17 cellular contexts compared by ENCODE assay signal in genomic region chr12:111014547-111014946, GRCh38. TPM values are rescaled to one million over a fixed set of nuclear protein-coding genes. Genes with fewer than 3 reads are reported as not detected.
DNase-seq lines count a peak whose midpoint lies in the region; ATAC-seq and TF ChIP-seq lines count a peak whose summit lies in the region.
"Had no signal": no experiment of that assay in that cellular context is flagged by ENCODE, and none has a peak within 500 bp of the region (broad histone marks: within the 10 kb centered on the region; RNA-seq: fewer than 3 reads in every experiment).

No MANE protein-coding gene starts in this region.

- WGBS in mesendoderm (ENCODE audit: extremely low coverage, insufficient coverage, low lambda C conversion rate) = no CpG with 5 or more reads among the region's 6 CpGs

- H3K27me3 ChIP-seq in mesendoderm (ENCODE audit: insufficient read depth, low read length, poor library complexity) = no peaks in the 10 kb centered on the region
- H3K27me3 ChIP-seq: BLaER1 had no signal

- H3K9ac ChIP-seq in mesendoderm (ENCODE audit: low read length) = no peak overlapping the region
- H3K9ac ChIP-seq: BLaER1 had no signal

- no peaks in the 10 kb centered on the region for H3K4me1 ChIP-seq in mesendoderm (ENCODE audit: control insufficient read depth, low read depth, low read length)
- H3K4me1 ChIP-seq: BLaER1, Caco-2 had no signal

- no peak overlapping the region for H3K27ac Mint-ChIP-seq in WTC11
- no peak overlapping the region for H3K27ac Mint-ChIP-seq in stimulated activated naive CD8-positive, alpha-beta T cell treated with anti-CD3 and anti-CD28 coated beads, Interleukin-15, amount 100 ng/mL, for 72 hours
- H3K27ac Mint-ChIP-seq: B cell; CD4-positive, CD25-positive, alpha-beta regulatory T cell; CD8-positive, alpha-beta T cell had no signal

- H3K4me2 ChIP-seq in mesendoderm (ENCODE audit: low read length) = no peak overlapping the region
- H3K4me2 ChIP-seq: BLaER1 had no signal

- H3K4me3 Mint-ChIP-seq in WTC11 = no peak overlapping the region
- H3K4me3 Mint-ChIP-seq in stimulated activated naive CD8-positive, alpha-beta T cell treated with anti-CD3 and anti-CD28 coated beads, Interleukin-15, amount 100 ng/mL, for 72 hours = no peak overlapping the region
- H3K4me3 Mint-ChIP-seq: B cell; CD4-positive, CD25-positive, alpha-beta regulatory T cell; CD8-positive, alpha-beta T cell had no signal

- peaks cover 5% of the 10 kb centered on the region; the same call in 1 of the 2 replicates for H3K36me3 Mint-ChIP-seq in WTC11
- H3K36me3 Mint-ChIP-seq: CD4-positive, CD25-positive, alpha-beta regulatory T cell; CD8-positive, alpha-beta T cell had no signal

- H3K4me1 Mint-ChIP-seq in WTC11 = peaks cover 5% of the 10 kb centered on the region; the same call in 1 of the 2 replicates
- no peaks in the 10 kb centered on the region for H3K4me1 Mint-ChIP-seq in stimulated activated naive CD8-positive, alpha-beta T cell treated with anti-CD3 and anti-CD28 coated beads, Interleukin-15, amount 100 ng/mL, for 72 hours
- H3K4me1 Mint-ChIP-seq: B cell had no signal

- no peak overlapping the region for H3K4ac ChIP-seq in mesendoderm (ENCODE audit: low read depth, low read length)

- no peak overlapping the region for H2AK5ac ChIP-seq in mesendoderm (ENCODE audit: low read length)

- no peak overlapping the region for H3K23ac ChIP-seq in mesendoderm (ENCODE audit: low read length)

- peak; percentile 77 for ATAC-seq in WTC11
- no peak for ATAC-seq in stimulated activated naive CD8-positive, alpha-beta T cell treated with anti-CD3 and anti-CD28 coated beads, Interleukin-15, amount 100 ng/mL, for 72 hours
- ATAC-seq: CD8-positive, alpha-beta T cell had no signal

- H3K27me3 Mint-ChIP-seq in WTC11 (ENCODE audit: low read depth) = peaks cover 67% of the 10 kb centered on the region
- H3K27me3 Mint-ChIP-seq in stimulated activated naive CD8-positive, alpha-beta T cell treated with anti-CD3 and anti-CD28 coated beads, Interleukin-15, amount 100 ng/mL, for 72 hours = peaks cover 31% of the 10 kb centered on the region

- CTCF ChIA-PET in WTC11 (lab: Charles Lee) = interaction anchor here (0.6 to 1.4 kb wide), 6 partner anchors 8 to 284 kb away, joined by 4 to 10 read pairs (median 5); no protein-coding TSS in a partner anchor

- no peak overlapping the region for H2BK15ac ChIP-seq in mesendoderm (replicated peaks; ENCODE audit: low read depth)

- H3K36me3 ChIP-seq in mesendoderm (ENCODE audit: control insufficient read depth, insufficient read depth, low read length) = no peaks in the 10 kb centered on the region
- H3K36me3 ChIP-seq: BLaER1 had no signal

- H3K56ac ChIP-seq in mesendoderm (ENCODE audit: low read length) = no peak overlapping the region

- POLR2A ChIA-PET in WTC11 (lab: Charles Lee) = interaction anchor here (0.5 kb wide), 1 partner anchor 288 kb away, joined by 5 read pairs; no protein-coding TSS in a partner anchor

- H3K4me3 ChIP-seq in mesendoderm (ENCODE audit: low read length) = no peak overlapping the region
- H3K4me3 ChIP-seq: BLaER1 had no signal

- no peak overlapping the region for H3K27ac ChIP-seq in mesendoderm (ENCODE audit: low read depth, low read length)
- H3K27ac ChIP-seq: BLaER1, C4-2B had no signal

- no peak overlapping the region for H2BK5ac ChIP-seq in mesendoderm (ENCODE audit: low read length)

- no peak overlapping the region for H4K5ac ChIP-seq in mesendoderm (ENCODE audit: low read length)

- H2BK120ac ChIP-seq in mesendoderm (ENCODE audit: low read depth, low read length) = no peak overlapping the region

- peak; percentile 77 for DNase-seq in NCI-H82 (lab: John Stamatoyannopoulos, UW)
- DNase-seq in WTC11 (ENCODE audit: low spot score) = no peak
- DNase-seq in mesendoderm = peak; percentile 37
- no peak for DNase-seq in SIG-M5 (lab: John Stamatoyannopoulos, UW)
- no peak for DNase-seq in mucosa of gallbladder (ENCODE audit: low spot score)
- no peak for DNase-seq in stimulated activated naive CD8-positive, alpha-beta T cell treated with anti-CD3 and anti-CD28 coated beads, Interleukin-15, amount 100 ng/mL, for 72 hours
- DNase-seq: Caco-2; CD4-positive, CD25-positive, alpha-beta regulatory T cell; CD8-positive, alpha-beta T cell; DMS153; DND-41; H7; HCEC 1CT had no signal

- no peaks in the 10 kb centered on the region for H3K79me1 ChIP-seq in mesendoderm (ENCODE audit: low read length)

- no peak for TF ChIP-seq CTCF in WTC11 (IDR thresholded peaks at IDR 0.05)

- peaks cover 13% of the 10 kb centered on the region for H3K9me3 Mint-ChIP-seq in WTC11
- H3K9me3 Mint-ChIP-seq in stimulated activated naive CD8-positive, alpha-beta T cell treated with anti-CD3 and anti-CD28 coated beads, Interleukin-15, amount 100 ng/mL, for 72 hours = peaks cover 5 to 22% of the 10 kb centered on the region in 2 donors

- no peak overlapping the region for H4K8ac ChIP-seq in mesendoderm (ENCODE audit: low read depth, low read length)

- no peaks in the 10 kb centered on the region for H3K79me2 ChIP-seq in mesendoderm (ENCODE audit: control insufficient read depth, insufficient read depth, low read length)

- H3K18ac ChIP-seq in mesendoderm (ENCODE audit: low read length) = no peak overlapping the region

TF ChIP-seq in WTC11, 78 proteins besides CTCF, POLR2A, EP300 and RAD21 (continues in another document):
- no peak for TF ChIP-seq ZNF532 (CRISPR knock-in tag; IDR thresholded peaks at IDR 0.05; ENCODE audit: borderline replicate concordance)
- no peak for TF ChIP-seq PREB (CRISPR knock-in tag; IDR thresholded peaks at IDR 0.05; ENCODE audit: borderline replicate concordance)
- no peak for TF ChIP-seq ATF3 (CRISPR knock-in tag; conservative IDR thresholded peaks at IDR 0.05)
- TF ChIP-seq HMGA2 (CRISPR knock-in tag; IDR thresholded peaks at IDR 0.05) = no peak
- TF ChIP-seq ATF2 (CRISPR knock-in tag; IDR thresholded peaks at IDR 0.05; ENCODE audit: borderline replicate concordance, low read depth) = no peak
- no peak for TF ChIP-seq ZNF396 (CRISPR knock-in tag; IDR thresholded peaks at IDR 0.05; ENCODE audit: borderline replicate concordance)

RNA-seq across cellular contexts. Expression of gene CUX2, which starts 19.4 kb away (rescaled TPM):
- total RNA-seq in WTC11 (2021) (5.9 to 6.9 TPM (median 6.3 TPM) in 3 replicates), mucosa of gallbladder (0.60 TPM)
- polyA plus RNA-seq in mesendoderm (2013, experiment 1 of 2) = 2.2 TPM
- polyA plus RNA-seq in mesendoderm (2013, experiment 2 of 2) = 2.2 TPM
- total RNA-seq: A172, B cell, Caco-2 had no signal
- polyA plus RNA-seq: CD4-positive, CD25-positive, alpha-beta regulatory T cell had no signal

Comparison
In these comparisons a context has a peak if more than half of its experiments do, and no peak if none do; other contexts are left out.
1. DNase-seq: peak in NCI-H82 (single experiment) and mesendoderm (single experiment); none in WTC11 (single experiment), SIG-M5 (single experiment), mucosa of gallbladder (single experiment) and stimulated activated naive CD8-positive, alpha-beta T cell treated with anti-CD3 and anti-CD28 coated beads, Interleukin-15, amount 100 ng/mL, for 72 hours (0 of 2).